ENCODE assay signal across 8 cellular contexts in the genomic region with DNA sequence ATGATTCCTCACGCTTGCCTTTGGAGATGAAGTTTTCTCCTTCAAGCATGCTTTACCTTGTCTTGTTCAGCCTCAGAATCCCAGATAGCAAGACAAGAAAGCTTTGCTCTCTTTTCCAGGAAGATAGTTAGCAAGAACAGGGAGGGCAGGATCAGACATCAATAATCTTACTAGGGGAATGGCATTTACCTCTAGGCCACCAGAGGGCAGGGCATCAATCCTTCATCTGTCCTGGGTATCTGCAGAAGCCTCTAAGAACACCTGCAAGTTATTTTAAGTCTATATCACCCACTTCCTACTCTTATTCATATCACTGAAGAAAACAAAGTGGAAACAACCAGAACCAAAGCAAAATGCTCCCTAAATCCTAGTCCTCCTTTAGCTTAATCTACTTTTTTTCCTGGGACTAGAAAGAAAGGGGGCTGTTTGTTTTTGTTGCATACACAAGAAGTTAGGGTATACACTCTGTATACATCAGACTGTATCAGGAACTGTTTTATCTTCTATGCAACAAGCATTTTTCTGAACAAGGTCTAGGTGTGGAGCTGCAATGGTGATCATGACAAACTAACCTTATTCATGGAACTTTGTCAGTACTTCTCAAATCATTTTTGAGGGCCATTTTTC.
A peak's percentile ranks its signal among the peaks of the same experiment; 100 is the strongest.
DNase-seq lines count a peak whose midpoint lies in the region; ATAC-seq and TF ChIP-seq lines count a peak whose summit lies in the region.

No MANE protein-coding gene starts in this region.

- no peaks in the 10 kb centered on the region for H3K4me1 ChIP-seq in PC-3 (ENCODE audit: insufficient read depth, low read length)

- intact Hi-C loops in activated CD4-positive, alpha-beta T cell treated with anti-CD3 and anti-CD28 coated beads for 36 hours (cut with DNase I, micrococcal nuclease), result loop anchor here in 1 of 2 experiments (2.0 kb wide), 1 partner anchor 742 kb away; no protein-coding TSS in a partner anchor
- intact Hi-C loops in PC-3 (cut with micrococcal nuclease), result loop anchor here (1.0 to 10.0 kb wide), 4 partner anchors 56 to 742 kb away; no protein-coding TSS in a partner anchor

- no peaks in the 10 kb centered on the region for H3K36me3 Mint-ChIP-seq in activated CD4-positive, alpha-beta T cell treated with anti-CD3 and anti-CD28 coated beads for 36 hours (ENCODE audit: low read depth)
- no peaks in the 10 kb centered on the region for H3K36me3 Mint-ChIP-seq in activated naive CD4-positive, alpha-beta T cell treated with anti-CD3 and anti-CD28 coated beads, Interleukin-2, amount 10 ng/mL, durations not matched to agents 7 days and 5 days

- H3F3A ChIP-seq in PC-3 (ENCODE audit: low read length, unreplicated experiment), result no peaks in the 10 kb centered on the region

- POLR2A ChIA-PET in activated CD4-positive, alpha-beta T cell treated with anti-CD3 and anti-CD28 coated beads for 36 hours (lab: Charles Lee), result no interaction called here
- POLR2A ChIA-PET in PC-3 (lab: Charles Lee; ENCODE audit: unreplicated experiment), result no interaction called here

- H3K9ac ChIP-seq in PC-3 (ENCODE audit: low read length), result no peak overlapping the region

- H4K20me1 ChIP-seq in PC-3 (ENCODE audit: low read length), result no peaks in the 10 kb centered on the region

- DNase-seq in activated CD4-positive, alpha-beta T cell treated with anti-CD3 and anti-CD28 coated beads for 36 hours, result peak; percentile 16
- DNase-seq in activated CD4-positive, alpha-beta T cell treated with anti-CD3 and anti-CD28 coated beads for 4 hours, result no peak
- peak; percentile 69 for DNase-seq in PC-3
- peak; percentile 1 for DNase-seq in hepatic stellate cell (ENCODE audit: low spot score)
- no peak for DNase-seq in NCI-H1436 (lab: John Stamatoyannopoulos, UW)
- no peak for DNase-seq in activated naive CD4-positive, alpha-beta T cell treated with anti-CD3 and anti-CD28 coated beads, Interleukin-2, amount 10 ng/mL, durations not matched to agents 7 days and 5 days
- DNase-seq in MV-4-11 (lab: John Stamatoyannopoulos, UW), result no peak

- H3K27me3 Mint-ChIP-seq in activated CD4-positive, alpha-beta T cell treated with anti-CD3 and anti-CD28 coated beads for 36 hours, result no peaks in the 10 kb centered on the region
- no peaks in the 10 kb centered on the region for H3K27me3 Mint-ChIP-seq in activated naive CD4-positive, alpha-beta T cell treated with anti-CD3 and anti-CD28 coated beads, Interleukin-2, amount 10 ng/mL, durations not matched to agents 7 days and 5 days

- peaks cover 24% of the 10 kb centered on the region for H3K27me3 ChIP-seq in PC-3 (ENCODE audit: low read length)

- H3K79me2 ChIP-seq in PC-3 (ENCODE audit: low read length), result no peaks in the 10 kb centered on the region

- CTCF ChIA-PET in activated CD4-positive, alpha-beta T cell treated with anti-CD3 and anti-CD28 coated beads for 36 hours (lab: Charles Lee), result no interaction called here
- CTCF ChIA-PET in PC-3 (lab: Charles Lee), result no interaction called here
- CTCF ChIA-PET in activated naive CD4-positive, alpha-beta T cell treated with anti-CD3 and anti-CD28 coated beads, Interleukin-2, amount 10 ng/mL, durations not matched to agents 7 days and 5 days (lab: Charles Lee), result interaction anchor here (1.6 kb wide), 2 partner anchors 19 to 742 kb away, joined by 3 to 5 read pairs; no protein-coding TSS in a partner anchor

- ATAC-seq in activated CD4-positive, alpha-beta T cell treated with anti-CD3 and anti-CD28 coated beads for 36 hours, result no peak
- ATAC-seq in HG03280 (IDR thresholded peaks at IDR 0.05; ENCODE audit: unreplicated experiment) (peak; percentile 48), PC-3 (peak; percentile 99)

- no peaks in the 10 kb centered on the region for H3K9me2 ChIP-seq in PC-3 (replicated peaks; ENCODE audit: low read length)

- H3K9me3 ChIP-seq in PC-3 (ENCODE audit: low read length), result no peaks in the 10 kb centered on the region

- BruUV-seq in PC-3 (replicated peaks; lab: Mats Ljungman, UMichigan), result no TSS peak

- H3K4me2 ChIP-seq in PC-3 (ENCODE audit: low read length), result no peak overlapping the region

- no peak overlapping the region for H3K27ac Mint-ChIP-seq in activated CD4-positive, alpha-beta T cell treated with anti-CD3 and anti-CD28 coated beads for 36 hours
- no peak overlapping the region for H3K27ac Mint-ChIP-seq in activated naive CD4-positive, alpha-beta T cell treated with anti-CD3 and anti-CD28 coated beads, Interleukin-2, amount 10 ng/mL, durations not matched to agents 7 days and 5 days

- no peaks in the 10 kb centered on the region for H3K36me3 ChIP-seq in PC-3 (ENCODE audit: low read depth, low read length)

- H3K4me3 Mint-ChIP-seq in activated CD4-positive, alpha-beta T cell treated with anti-CD3 and anti-CD28 coated beads for 36 hours, result no peak overlapping the region
- H3K4me3 Mint-ChIP-seq in activated naive CD4-positive, alpha-beta T cell treated with anti-CD3 and anti-CD28 coated beads, Interleukin-2, amount 10 ng/mL, durations not matched to agents 7 days and 5 days, result no peak overlapping the region

- no peak overlapping the region for H3K27ac ChIP-seq in PC-3 (ENCODE audit: low read length)

- no peak overlapping the region for H2AFZ ChIP-seq in PC-3 (ENCODE audit: low read length)

- peak; percentile 87 for TF ChIP-seq CTCF in PC-3 (conservative IDR thresholded peaks at IDR 0.05; ENCODE audit: low read depth, low read length)

- peaks cover 2% of the 10 kb centered on the region for H3K9me3 Mint-ChIP-seq in activated CD4-positive, alpha-beta T cell treated with anti-CD3 and anti-CD28 coated beads for 36 hours (ENCODE audit: low read depth)
- no peaks in the 10 kb centered on the region for H3K9me3 Mint-ChIP-seq in activated naive CD4-positive, alpha-beta T cell treated with anti-CD3 and anti-CD28 coated beads, Interleukin-2, amount 10 ng/mL, durations not matched to agents 7 days and 5 days

- H3K4me3 ChIP-seq in PC-3 (ENCODE audit: low read length), result no peak overlapping the region

- H3K4me1 Mint-ChIP-seq in activated CD4-positive, alpha-beta T cell treated with anti-CD3 and anti-CD28 coated beads for 36 hours, result no peaks in the 10 kb centered on the region
- no peaks in the 10 kb centered on the region for H3K4me1 Mint-ChIP-seq in activated naive CD4-positive, alpha-beta T cell treated with anti-CD3 and anti-CD28 coated beads, Interleukin-2, amount 10 ng/mL, durations not matched to agents 7 days and 5 days

Comparison
In these comparisons a context has a peak if more than half of its experiments do, and no peak if none do; other contexts are left out.
1. DNase-seq: peak in activated CD4-positive, alpha-beta T cell treated with anti-CD3 and anti-CD28 coated beads for 36 hours (single experiment), PC-3 (single experiment) and hepatic stellate cell (single experiment); none in activated CD4-positive, alpha-beta T cell treated with anti-CD3 and anti-CD28 coated beads for 4 hours (0 of 2), NCI-H1436 (single experiment), activated naive CD4-positive, alpha-beta T cell treated with anti-CD3 and anti-CD28 coated beads, Interleukin-2, amount 10 ng/mL, durations not matched to agents 7 days and 5 days (single experiment) and MV-4-11 (single experiment).